1 cellular context compared by ENCODE assay signal in the genomic region with DNA sequence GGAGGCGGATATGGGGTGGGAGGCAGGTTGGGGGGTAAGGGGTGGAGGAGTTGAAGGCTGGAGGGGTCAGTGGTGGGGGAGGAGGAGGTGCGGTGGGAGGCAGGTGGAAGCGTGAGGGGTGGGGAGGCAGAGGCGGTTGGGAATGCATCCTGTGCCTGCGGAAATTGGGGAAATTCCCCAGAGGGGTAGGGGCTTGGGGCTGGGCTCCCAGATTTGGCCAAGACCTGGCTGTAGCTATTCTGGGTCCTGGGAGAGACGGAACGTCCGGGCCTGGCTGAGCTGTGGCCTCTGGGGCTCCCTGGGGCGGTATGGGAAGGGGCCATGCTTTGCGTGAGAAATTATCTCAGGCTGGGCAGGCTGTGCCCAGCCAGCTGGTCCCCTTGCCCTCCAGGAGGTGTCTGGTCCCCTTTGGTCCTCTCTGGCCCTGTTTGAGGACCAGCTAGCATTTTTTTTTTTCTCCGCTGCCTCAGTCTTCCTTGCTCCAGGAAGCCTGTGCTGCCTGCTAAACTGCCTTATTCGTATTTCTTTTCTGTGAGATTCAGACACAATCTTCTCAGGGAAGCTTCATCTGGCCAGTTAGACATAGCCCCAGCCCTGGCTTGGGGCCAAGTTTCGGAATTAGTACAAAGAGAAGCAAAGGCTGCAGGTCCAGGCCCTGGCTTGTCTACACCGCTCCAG.
A peak's percentile ranks its signal among the peaks of the same experiment; 100 is the strongest.
TF ChIP-seq lines count a peak whose summit lies in the region.

No MANE protein-coding gene starts in this region.

TF ChIP-seq in GM12878, 131 proteins besides CTCF, POLR2A, EP300 and RAD21 (continued from another document and continues in another):
- 0 out of 2 replicates have a peak, but pooled peaks have one; percentile 13 for TF ChIP-seq NKRF (conservative IDR thresholded peaks at IDR 0.05)
- TF ChIP-seq SIX5 (IDR thresholded peaks at IDR 0.05; ENCODE audit: low read depth, low read length, severe bottlenecking): no peak
- TF ChIP-seq RB1 (IDR thresholded peaks at IDR 0.05; ENCODE audit: borderline replicate concordance): peak; percentile 81; the same call in 1 of the 2 replicates
- no peak for TF ChIP-seq HDGF (IDR thresholded peaks at IDR 0.05)
- 0 out of 2 replicates have a peak, but pooled peaks have one; percentile 42 for TF ChIP-seq CHD2 (IDR thresholded peaks at IDR 0.05; ENCODE audit: borderline replicate concordance, low read depth, low read length)
- TF ChIP-seq PML (IDR thresholded peaks at IDR 0.05; ENCODE audit: low read length): peak; percentile 75
- no peak for TF ChIP-seq HSF1 (IDR thresholded peaks at IDR 0.05; ENCODE audit: low read depth, low read length)
- no peak for TF ChIP-seq IRF3 (IDR thresholded peaks at IDR 0.05)
- TF ChIP-seq RELA (IDR thresholded peaks at IDR 0.05; ENCODE audit: borderline replicate concordance, partially characterized antibody): peak; percentile 51
- TF ChIP-seq PAX8 (IDR thresholded peaks at IDR 0.05): no peak
- TF ChIP-seq NR2C1 (IDR thresholded peaks at IDR 0.05): no peak
- peak; percentile 85 for TF ChIP-seq EED (IDR thresholded peaks at IDR 0.05; ENCODE audit: low read depth)
- TF ChIP-seq GABPA (IDR thresholded peaks at IDR 0.05; ENCODE audit: low read depth): no peak
- no peak for TF ChIP-seq MYB (IDR thresholded peaks at IDR 0.05; ENCODE audit: borderline replicate concordance, low read depth, low read length)
- TF ChIP-seq HCFC1 (IDR thresholded peaks at IDR 0.05; ENCODE audit: low read length): no peak
- TF ChIP-seq ATF2 (IDR thresholded peaks at IDR 0.05; ENCODE audit: low read length): peak; percentile 89
- TF ChIP-seq SP1 (IDR thresholded peaks at IDR 0.05; ENCODE audit: low read depth, low read length): no peak
- TF ChIP-seq IKZF1 (conservative IDR thresholded peaks at IDR 0.05): peak; percentile 82
- TF ChIP-seq ZSCAN29 (IDR thresholded peaks at IDR 0.05): no peak
- 0 out of 2 replicates have a peak, but pooled peaks have one; percentile 46 for TF ChIP-seq FOXM1 (IDR thresholded peaks at IDR 0.05; ENCODE audit: low read depth, low read length)
- TF ChIP-seq SRF (IDR thresholded peaks at IDR 0.05; ENCODE audit: low read depth in 2 of 2, low read length in 2 of 2): peak in 1 of 2 experiments; percentile 31; a peak in 1 of 4 replicates
- TF ChIP-seq, protein P1, sequence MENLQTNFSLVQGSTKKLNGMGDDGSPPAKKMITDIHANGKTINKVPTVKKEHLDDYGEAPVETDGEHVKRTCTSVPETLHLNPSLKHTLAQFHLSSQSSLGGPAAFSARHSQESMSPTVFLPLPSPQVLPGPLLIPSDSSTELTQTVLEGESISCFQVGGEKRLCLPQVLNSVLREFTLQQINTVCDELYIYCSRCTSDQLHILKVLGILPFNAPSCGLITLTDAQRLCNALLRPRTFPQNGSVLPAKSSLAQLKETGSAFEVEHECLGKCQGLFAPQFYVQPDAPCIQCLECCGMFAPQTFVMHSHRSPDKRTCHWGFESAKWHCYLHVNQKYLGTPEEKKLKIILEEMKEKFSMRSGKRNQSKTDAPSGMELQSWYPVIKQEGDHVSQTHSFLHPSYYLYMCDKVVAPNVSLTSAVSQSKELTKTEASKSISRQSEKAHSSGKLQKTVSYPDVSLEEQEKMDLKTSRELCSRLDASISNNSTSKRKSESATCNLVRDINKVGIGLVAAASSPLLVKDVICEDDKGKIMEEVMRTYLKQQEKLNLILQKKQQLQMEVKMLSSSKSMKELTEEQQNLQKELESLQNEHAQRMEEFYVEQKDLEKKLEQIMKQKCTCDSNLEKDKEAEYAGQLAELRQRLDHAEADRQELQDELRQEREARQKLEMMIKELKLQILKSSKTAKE (IDR thresholded peaks at IDR 0.05; ENCODE audit: low read depth, poor library complexity, severe bottlenecking): peak; percentile 97
- TF ChIP-seq TAF1 (IDR thresholded peaks at IDR 0.05; ENCODE audit: borderline replicate concordance, low read depth, low read length): peak; percentile 47; the same call in 1 of the 2 replicates
- no peak for TF ChIP-seq RCOR1 (conservative IDR thresholded peaks at IDR 0.05; ENCODE audit: low read depth, low read length)
- no peak for TF ChIP-seq PRDM15 (CRISPR knock-in tag; IDR thresholded peaks at IDR 0.05)
- TF ChIP-seq NFIC (IDR thresholded peaks at IDR 0.05; ENCODE audit: low read depth, low read length): peak; percentile 76; the same call in 1 of the 2 replicates
- peak; percentile 24; the same call in 1 of the 2 replicates for TF ChIP-seq POLR2AphosphoS2 (IDR thresholded peaks at IDR 0.05; ENCODE audit: low read depth, low read length)
- no peak for TF ChIP-seq CEBPB (IDR thresholded peaks at IDR 0.05; ENCODE audit: borderline replicate concordance in 1 of 2, low read depth in 2 of 2, low read length in 2 of 2)
- TF ChIP-seq MYC (IDR thresholded peaks at IDR 0.05; ENCODE audit: insufficient read depth, insufficient read length, insufficient replicate concordance, low read length, severe bottlenecking): no peak
- peak; percentile 75 for TF ChIP-seq JUND (IDR thresholded peaks at IDR 0.05; ENCODE audit: low read depth, low read length)
- no peak for TF ChIP-seq TCF3 (IDR thresholded peaks at IDR 0.05; ENCODE audit: borderline replicate concordance, insufficient read depth, low read depth, low read length)
- peak; percentile 57 for TF ChIP-seq BACH1 (IDR thresholded peaks at IDR 0.05; ENCODE audit: borderline replicate concordance)
- peak; percentile 31; the same call in 1 of the 2 replicates for TF ChIP-seq YY1 (IDR thresholded peaks at IDR 0.05; ENCODE audit: low read depth, low read length)
- TF ChIP-seq, protein P2, sequence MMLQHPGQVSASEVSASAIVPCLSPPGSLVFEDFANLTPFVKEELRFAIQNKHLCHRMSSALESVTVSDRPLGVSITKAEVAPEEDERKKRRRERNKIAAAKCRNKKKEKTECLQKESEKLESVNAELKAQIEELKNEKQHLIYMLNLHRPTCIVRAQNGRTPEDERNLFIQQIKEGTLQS (IDR thresholded peaks at IDR 0.05; ENCODE audit: borderline replicate concordance, extremely low read depth, low read depth, low read length): no peak
- peak; percentile 85 for TF ChIP-seq JUNB (IDR thresholded peaks at IDR 0.05)
- TF ChIP-seq HDAC6 (IDR thresholded peaks at IDR 0.05; ENCODE audit: unreplicated experiment): no peak
- TF ChIP-seq ZNF622 (IDR thresholded peaks at IDR 0.05): no peak
- peak; percentile 97 for TF ChIP-seq MEF2B (IDR thresholded peaks at IDR 0.05; ENCODE audit: partially characterized antibody, poor library complexity, severe bottlenecking)
- 0 out of 2 replicates have a peak, but pooled peaks have one; percentile 14 for TF ChIP-seq BMI1 (IDR thresholded peaks at IDR 0.05; ENCODE audit: borderline replicate concordance)
- TF ChIP-seq ZBED1 (IDR thresholded peaks at IDR 0.05; ENCODE audit: borderline replicate concordance): no peak
- TF ChIP-seq CREB1 (IDR thresholded peaks at IDR 0.05; ENCODE audit: low read depth): peak; percentile 57; the same call in 1 of the 2 replicates
- TF ChIP-seq, protein P3, sequence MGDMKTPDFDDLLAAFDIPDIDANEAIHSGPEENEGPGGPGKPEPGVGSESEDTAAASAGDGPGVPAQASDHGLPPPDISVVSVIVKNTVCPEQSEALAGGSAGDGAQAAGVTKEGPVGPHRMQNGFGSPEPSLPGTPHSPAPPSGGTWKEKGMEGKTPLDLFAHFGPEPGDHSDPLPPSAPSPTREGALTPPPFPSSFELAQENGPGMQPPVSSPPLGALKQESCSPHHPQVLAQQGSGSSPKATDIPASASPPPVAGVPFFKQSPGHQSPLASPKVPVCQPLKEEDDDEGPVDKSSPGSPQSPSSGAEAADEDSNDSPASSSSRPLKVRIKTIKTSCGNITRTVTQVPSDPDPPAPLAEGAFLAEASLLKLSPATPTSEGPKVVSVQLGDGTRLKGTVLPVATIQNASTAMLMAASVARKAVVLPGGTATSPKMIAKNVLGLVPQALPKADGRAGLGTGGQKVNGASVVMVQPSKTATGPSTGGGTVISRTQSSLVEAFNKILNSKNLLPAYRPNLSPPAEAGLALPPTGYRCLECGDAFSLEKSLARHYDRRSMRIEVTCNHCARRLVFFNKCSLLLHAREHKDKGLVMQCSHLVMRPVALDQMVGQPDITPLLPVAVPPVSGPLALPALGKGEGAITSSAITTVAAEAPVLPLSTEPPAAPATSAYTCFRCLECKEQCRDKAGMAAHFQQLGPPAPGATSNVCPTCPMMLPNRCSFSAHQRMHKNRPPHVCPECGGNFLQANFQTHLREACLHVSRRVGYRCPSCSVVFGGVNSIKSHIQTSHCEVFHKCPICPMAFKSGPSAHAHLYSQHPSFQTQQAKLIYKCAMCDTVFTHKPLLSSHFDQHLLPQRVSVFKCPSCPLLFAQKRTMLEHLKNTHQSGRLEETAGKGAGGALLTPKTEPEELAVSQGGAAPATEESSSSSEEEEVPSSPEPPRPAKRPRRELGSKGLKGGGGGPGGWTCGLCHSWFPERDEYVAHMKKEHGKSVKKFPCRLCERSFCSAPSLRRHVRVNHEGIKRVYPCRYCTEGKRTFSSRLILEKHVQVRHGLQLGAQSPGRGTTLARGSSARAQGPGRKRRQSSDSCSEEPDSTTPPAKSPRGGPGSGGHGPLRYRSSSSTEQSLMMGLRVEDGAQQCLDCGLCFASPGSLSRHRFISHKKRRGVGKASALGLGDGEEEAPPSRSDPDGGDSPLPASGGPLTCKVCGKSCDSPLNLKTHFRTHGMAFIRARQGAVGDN (IDR thresholded peaks at IDR 0.05): peak; percentile 43; the same call in 1 of the 2 replicates
- no peak for TF ChIP-seq NFYA (IDR thresholded peaks at IDR 0.05; ENCODE audit: borderline replicate concordance, low read depth, low read length)
- TF ChIP-seq ZNF274 (IDR thresholded peaks at IDR 0.05; ENCODE audit: insufficient read depth, insufficient read length): no peak
- peak; percentile 98 for TF ChIP-seq TCF12 (IDR thresholded peaks at IDR 0.05; ENCODE audit: low read depth, low read length)
- no peak for TF ChIP-seq PAX5 (IDR thresholded peaks at IDR 0.05; ENCODE audit: borderline replicate concordance, low read depth, low read length)
